In the genomic region with DNA sequence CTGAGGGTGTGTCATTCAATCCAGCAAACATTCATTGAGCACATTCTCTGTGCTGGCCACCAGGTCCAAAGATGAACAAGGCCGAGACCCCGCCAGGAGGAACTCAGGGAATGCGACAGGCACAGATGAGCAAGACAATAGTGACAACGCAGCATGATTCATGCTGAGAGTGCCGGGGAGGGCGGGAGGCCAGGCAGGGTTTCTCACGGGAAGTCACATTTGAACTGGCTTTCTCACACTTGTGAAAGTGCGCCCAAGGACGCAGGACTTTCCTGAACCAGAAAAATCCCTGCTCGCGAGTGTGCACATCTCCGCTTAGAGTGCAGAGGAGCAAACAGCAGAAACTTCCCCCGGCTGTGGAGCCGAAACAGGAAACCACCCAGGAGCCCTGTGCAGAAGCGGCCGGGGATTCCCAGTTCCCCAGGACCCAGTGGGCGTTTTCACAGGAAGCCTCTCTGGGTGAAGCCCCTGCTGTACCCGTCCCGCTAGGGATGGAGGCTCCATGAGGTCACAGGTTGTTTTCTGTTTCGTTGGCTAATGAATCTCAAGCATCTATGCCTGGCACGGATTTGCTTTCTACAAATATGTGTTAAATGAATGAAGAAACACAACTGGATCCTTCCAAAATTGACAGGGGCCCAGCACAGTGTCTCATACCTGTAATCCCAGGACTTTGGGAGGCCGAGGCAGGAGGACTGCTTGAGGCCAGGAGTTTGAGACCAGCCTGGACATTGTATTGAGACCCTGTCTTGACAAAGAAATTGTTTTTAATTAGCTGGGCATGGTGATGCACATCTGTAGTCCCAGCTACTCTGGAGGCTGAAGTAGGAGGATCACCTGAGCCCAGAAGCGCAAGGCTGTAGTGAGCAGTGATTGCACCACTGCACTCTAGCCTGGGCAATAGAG, we compare ENCODE assay signal across 7 cellular contexts.
DNase-seq lines count a peak whose midpoint lies in the region; ATAC-seq, FAIRE-seq and TF ChIP-seq lines count a peak whose summit lies in the region.

No MANE protein-coding gene starts in this region.

- H3K4me3 ChIP-seq in SK-N-SH (ENCODE audit: low read depth in 2 of 2, low read length in 1 of 2) (no peak overlapping the region), right cardiac atrium (ENCODE audit: low read length) (peak overlapping the region; percentile 27), small intestine (ENCODE audit: low read depth in 1 of 2, low read length in 2 of 2) (no peak overlapping the region)

- no peak for FAIRE-seq in small intestine (lab: Jason Lieb, UNC)

- no peak for TF ChIP-seq CTCF in SK-N-SH (IDR thresholded peaks at IDR 0.05)

- no peak for TF ChIP-seq RAD21 in SK-N-SH (IDR thresholded peaks at IDR 0.05; ENCODE audit: low read length)

- peaks cover 2% of the 10 kb centered on the region for H3K36me3 Mint-ChIP-seq in activated naive CD8-positive, alpha-beta T cell

- intact Hi-C loops in right cardiac atrium (cut with DNase I) = loop anchor here in 1 of 4 donors (10.0 kb wide), 1 partner anchor 158 kb away; no protein-coding TSS in a partner anchor

- H3F3A ChIP-seq in SK-N-SH (replicated peaks; ENCODE audit: insufficient read depth) = no peaks in the 10 kb centered on the region

- peak overlapping the region; percentile 70 for H2AFZ ChIP-seq in SK-N-SH (ENCODE audit: low read depth)

- peaks cover 3% of the 10 kb centered on the region in 2 experiments; a peak in 2 of 4 replicates for H3K4me1 ChIP-seq in SK-N-SH (ENCODE audit: control insufficient read depth in 1 of 2, insufficient read depth in 2 of 2, low read depth in 1 of 2, low read length in 1 of 2)
- H3K4me1 ChIP-seq in right cardiac atrium (ENCODE audit: control insufficient read depth, insufficient read depth, low read length) = no peaks in the 10 kb centered on the region
- peaks cover 0 to 2% of the 10 kb centered on the region in 2 donors for H3K4me1 ChIP-seq in small intestine (ENCODE audit: control insufficient read depth in 2 of 2, insufficient read depth in 1 of 2, low read depth in 1 of 2, low read length in 1 of 2)

- H4K20me1 ChIP-seq in SK-N-SH (ENCODE audit: insufficient read depth) = no peaks in the 10 kb centered on the region

- peak; percentile 46 for ATAC-seq in GM19043 (IDR thresholded peaks at IDR 0.05; ENCODE audit: low read depth, unreplicated experiment)
- ATAC-seq in HG03159 (IDR thresholded peaks at IDR 0.05; ENCODE audit: unreplicated experiment) = peak; percentile 55
- peak; percentile 62 to 68 for ATAC-seq in right cardiac atrium

- H3K27ac ChIP-seq in SK-N-SH (ENCODE audit: low read depth in 2 of 2, low read length in 1 of 2) = peak overlapping the region in 1 of 2 experiments; percentile 34; a peak in 2 of 4 replicates
- H3K27ac ChIP-seq in right cardiac atrium (ENCODE audit: low read length) = no peak overlapping the region
- peak overlapping the region in 1 of 2 donors; percentile 72 for H3K27ac ChIP-seq in small intestine (ENCODE audit: low read depth in 1 of 2, low read length in 1 of 2)

- POLR2A ChIA-PET in SK-N-SH (lab: Yijun Ruan, JAX) = no interaction called here

- H3K9me3 Mint-ChIP-seq in activated naive CD8-positive, alpha-beta T cell (ENCODE audit: low read depth) = no peaks in the 10 kb centered on the region

- no peaks in the 10 kb centered on the region for H3K9me3 ChIP-seq in SK-N-SH
- H3K9me3 ChIP-seq in right cardiac atrium (ENCODE audit: control insufficient read depth, low read length) = no peaks in the 10 kb centered on the region
- no peaks in the 10 kb centered on the region for H3K9me3 ChIP-seq in small intestine (ENCODE audit: control insufficient read depth, low read depth)

- no peaks in the 10 kb centered on the region for H3K9me2 ChIP-seq in SK-N-SH

- H3K79me2 ChIP-seq in SK-N-SH (ENCODE audit: insufficient read depth) = no peaks in the 10 kb centered on the region

- H3K27me3 ChIP-seq in SK-N-SH (ENCODE audit: insufficient read depth) (no peaks in the 10 kb centered on the region), right cardiac atrium (ENCODE audit: control insufficient read depth, insufficient read depth) (no peaks in the 10 kb centered on the region), small intestine (ENCODE audit: control insufficient read depth in 2 of 2, insufficient read depth in 2 of 2, low read length in 2 of 2) (no peaks in the 10 kb centered on the region)

- H3K36me3 ChIP-seq in SK-N-SH (replicated peaks in 1 of 2; ENCODE audit: control insufficient read depth in 1 of 2, insufficient read depth in 2 of 2, low read length in 1 of 2) (no peaks in the 10 kb centered on the region), small intestine (ENCODE audit: control insufficient read depth in 2 of 2, insufficient read depth in 2 of 2, low read length in 2 of 2) (no peaks in the 10 kb centered on the region)

- peaks cover 68% of the 10 kb centered on the region for H3K4me1 Mint-ChIP-seq in activated naive CD8-positive, alpha-beta T cell (ENCODE audit: low read depth)

- H3K4me2 ChIP-seq in SK-N-SH = no peak overlapping the region

- DNase-seq in SK-N-SH (no peak), right cardiac atrium (peak; percentile 65 to 85 (median 82)), small intestine (peak; percentile 28), NCI-H2029 (lab: John Stamatoyannopoulos, UW) (no peak)

- WGBS in SK-N-SH (ENCODE audit: low lambda C conversion rate) = 57% methylated on average over 23 of the region's 23 CpGs
- 29% methylated on average over 23 of the region's 23 CpGs for WGBS in right cardiac atrium
- WGBS in small intestine, 3 donors = 33 to 59% (median 39%) methylated on average over 23 of the region's 23 CpGs

- CTCF ChIA-PET in SK-N-SH (lab: Yijun Ruan, JAX) = interaction anchor here (1.0 to 8.4 kb wide), 4 partner anchors 8 to 256 kb away, joined by 4 to 249 read pairs (median 10); no protein-coding TSS in a partner anchor

- no peak for TF ChIP-seq EP300 in SK-N-SH (IDR thresholded peaks at IDR 0.05; ENCODE audit: borderline replicate concordance in 1 of 2, low read depth in 1 of 2, low read length in 1 of 2)

- no peaks in the 10 kb centered on the region for H3K27me3 Mint-ChIP-seq in activated naive CD8-positive, alpha-beta T cell

- peak overlapping the region; percentile 97 for H3K27ac Mint-ChIP-seq in activated naive CD8-positive, alpha-beta T cell

- H3K4me3 Mint-ChIP-seq in activated naive CD8-positive, alpha-beta T cell = peak overlapping the region; percentile 84

- no peak overlapping the region for H3K9ac ChIP-seq in SK-N-SH

TF ChIP-seq in SK-N-SH, 30 proteins besides CTCF, POLR2A, EP300 and RAD21:
- TF ChIP-seq, protein P1, sequence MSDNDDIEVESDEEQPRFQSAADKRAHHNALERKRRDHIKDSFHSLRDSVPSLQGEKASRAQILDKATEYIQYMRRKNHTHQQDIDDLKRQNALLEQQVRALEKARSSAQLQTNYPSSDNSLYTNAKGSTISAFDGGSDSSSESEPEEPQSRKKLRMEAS (IDR thresholded peaks at IDR 0.05; ENCODE audit: low read depth) = 0 out of 2 replicates have a peak, but pooled peaks have one; percentile 13
- TF ChIP-seq SIN3A (IDR thresholded peaks at IDR 0.05; ENCODE audit: borderline replicate concordance, low read depth, low read length) (no peak), FOSL2 (IDR thresholded peaks at IDR 0.05; ENCODE audit: borderline replicate concordance, low read depth) (peak; percentile 52; the same call in 1 of the 2 replicates)
TF ChIP-seq in SK-N-SH: peak in this region for 2.

Comparison
In these comparisons a context has a peak if more than half of its experiments do, and no peak if none do; other contexts are left out.
1. DNase-seq: peak in right cardiac atrium (3 of 3) and small intestine (single experiment); none in SK-N-SH (single experiment) and NCI-H2029 (single experiment).
2. Peak in every context shown above with its lines, with median percentiles within 50 percentile points of each other: ATAC-seq.